Comparison of ENCODE assay signal across 16 cellular contexts in the genomic region with DNA sequence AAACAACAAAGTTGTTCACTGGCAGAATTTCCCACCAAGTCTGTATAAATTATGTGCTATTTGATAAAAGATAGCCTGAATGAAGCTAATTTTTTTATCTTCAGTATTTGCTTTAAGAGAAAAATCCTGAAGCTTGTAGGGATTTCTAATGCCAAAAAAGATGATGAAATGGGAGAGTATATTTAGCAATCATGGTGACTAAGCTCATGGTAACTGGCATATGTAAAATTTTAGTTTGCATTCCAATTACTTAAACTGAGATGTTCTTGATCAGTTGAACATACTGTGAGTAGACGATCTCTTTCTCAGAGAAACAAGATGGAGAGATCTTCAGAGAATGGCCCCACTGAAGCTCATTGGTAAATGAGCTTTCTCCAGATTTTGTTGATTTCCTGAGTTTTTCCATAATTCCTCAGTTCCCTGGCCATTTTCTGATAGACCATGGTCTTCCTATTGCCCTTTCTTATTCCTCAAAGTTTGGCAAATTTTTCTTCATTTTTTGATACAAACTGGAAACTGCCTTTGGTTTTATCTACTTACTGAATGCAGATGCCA.
DNase-seq lines count a peak whose midpoint lies in the region; ATAC-seq and TF ChIP-seq lines count a peak whose summit lies in the region.
"Had no signal": no experiment of that assay in that cellular context is flagged by ENCODE, and none has a peak within 500 bp of the region (broad histone marks: within the 10 kb centered on the region; RNA-seq: fewer than 3 reads in every experiment).

No MANE protein-coding gene starts in this region.

- H3K9me3 Mint-ChIP-seq in HFFc6: peaks cover 5% of the 10 kb centered on the region; the same call in 1 of the 2 replicates
- H3K9me3 Mint-ChIP-seq in CD8-positive, alpha-beta T cell: no peaks in the 10 kb centered on the region
- H3K9me3 Mint-ChIP-seq: activated CD4-positive, alpha-beta memory T cell treated with anti-CD3 and anti-CD28 coated beads, Interleukin-2, amount 10 ng/mL, durations not matched to agents 7 days and 5 days; dendritic cell treated with granulocyte-macrophage colony-stimulating factor and Interleukin-4, amounts not matched to agents 40 ng/mL and 50 ng/mL, for 4 days had no signal

- H3K4me3 ChIP-seq in AG04450 (ENCODE audit: low read depth, low read length) (no peak overlapping the region), foreskin fibroblast (ENCODE audit: low read depth in 1 of 2, low read length in 2 of 2) (no peak overlapping the region)
- H3K4me3 ChIP-seq in CD8-positive, alpha-beta T cell (ENCODE audit: low read depth, low read length): no peak overlapping the region

- peak overlapping the region; percentile 38 for H3K27ac Mint-ChIP-seq in HFFc6
- H3K27ac Mint-ChIP-seq in CD8-positive, alpha-beta T cell: no peak overlapping the region
- H3K27ac Mint-ChIP-seq: activated CD4-positive, alpha-beta memory T cell treated with anti-CD3 and anti-CD28 coated beads, Interleukin-2, amount 10 ng/mL, durations not matched to agents 7 days and 5 days; activated naive CD4-positive, alpha-beta T cell treated with anti-CD3 and anti-CD28 coated beads, Interleukin-2, amount 50 U/mL, for 72 hours; CD4-positive, CD25-positive, alpha-beta regulatory T cell; dendritic cell treated with granulocyte-macrophage colony-stimulating factor and Interleukin-4, amounts not matched to agents 40 ng/mL and 50 ng/mL, for 4 days; nephron progenitor cell had no signal

- H3K36me3 ChIP-seq in CD8-positive, alpha-beta T cell (ENCODE audit: insufficient read depth, low read length): no peaks in the 10 kb centered on the region

- no peak for ATAC-seq in CD8-positive, alpha-beta T cell
- ATAC-seq: left colon had no signal

- H3K4me1 Mint-ChIP-seq in HFFc6 (ENCODE audit: low read depth): peaks cover 30% of the 10 kb centered on the region
- H3K4me1 Mint-ChIP-seq in CD8-positive, alpha-beta T cell (ENCODE audit: low read depth): peaks cover 18% of the 10 kb centered on the region
- H3K4me1 Mint-ChIP-seq: nephron progenitor cell had no signal

- DNase-seq in AG04450 (ENCODE audit: low read depth, low spot score) (peak; percentile 6), HFFc6 (peak; percentile 24), SW480 (ENCODE audit: low spot score) (peak; percentile 65), foreskin fibroblast (peak; percentile 34 to 78), RPMI8226 (no peak), putamen (ENCODE audit: low spot score) (no peak), cerebellar nuclear complex (lab: John Stamatoyannopoulos, UW) (no peak)
- no peak for DNase-seq in CD8-positive, alpha-beta T cell
- DNase-seq: activated CD4-positive, alpha-beta memory T cell treated with anti-CD3 and anti-CD28 coated beads, Interleukin-2, amount 10 ng/mL, durations not matched to agents 7 days and 5 days; CD4-positive, CD25-positive, alpha-beta regulatory T cell; left colon; NCI-H1694; nephron progenitor cell; stimulated activated CD8-positive, alpha-beta memory T cell treated with anti-CD3 and anti-CD28 coated beads, Interleukin-4, amount 100 ng/mL, for 48 hours had no signal

- H3K9me3 ChIP-seq in AG04450 (ENCODE audit: control insufficient read depth, insufficient read depth, low read length): peaks cover 3% of the 10 kb centered on the region; the same call in 1 of the 2 replicates
- no peaks in the 10 kb centered on the region for H3K9me3 ChIP-seq in CD8-positive, alpha-beta T cell (ENCODE audit: low read length)

- peaks cover 18% of the 10 kb centered on the region for H3K4me1 ChIP-seq in CD8-positive, alpha-beta T cell (ENCODE audit: insufficient read depth, low read length)

- H3K27me3 Mint-ChIP-seq in HFFc6 (ENCODE audit: insufficient read depth): no peaks in the 10 kb centered on the region; the same call in none of the 2 replicates
- H3K27me3 Mint-ChIP-seq in CD8-positive, alpha-beta T cell (ENCODE audit: low read depth): no peaks in the 10 kb centered on the region

- CTCF ChIA-PET in AG04450 (lab: Charles Lee): interaction anchor here (0.6 to 6.2 kb wide), 8 partner anchors 8 to 172 kb away, joined by 3 to 48 read pairs (median 8); a partner anchor contains a TSS
- CTCF ChIA-PET in CD8-positive, alpha-beta T cell (lab: Charles Lee): interaction anchor here (1.4 to 3.2 kb wide), 3 partner anchors 12 to 77 kb away, joined by 4 to 13 read pairs (median 7); no protein-coding TSS in a partner anchor

- peaks cover 11% of the 10 kb centered on the region for H3K36me3 Mint-ChIP-seq in HFFc6 (ENCODE audit: low read depth)
- peaks cover 3% of the 10 kb centered on the region for H3K36me3 Mint-ChIP-seq in CD8-positive, alpha-beta T cell

- POLR2A ChIA-PET in AG04450 (lab: Yijun Ruan, JAX): no interaction called here
- POLR2A ChIA-PET in CD8-positive, alpha-beta T cell (lab: Charles Lee): no interaction called here

- peaks cover 4% of the 10 kb centered on the region for H3K27me3 ChIP-seq in AG04450 (ENCODE audit: control insufficient read depth, insufficient read depth, low read length)
- H3K27me3 ChIP-seq in CD8-positive, alpha-beta T cell (ENCODE audit: insufficient read depth, low read length): no peaks in the 10 kb centered on the region

- no peak for TF ChIP-seq CTCF in AG04450 (IDR thresholded peaks at IDR 0.05; ENCODE audit: low read depth, low read length)
- TF ChIP-seq CTCF in HFFc6 (IDR thresholded peaks at IDR 0.05): no peak
- TF ChIP-seq CTCF in foreskin fibroblast (IDR thresholded peaks at IDR 0.05; ENCODE audit: low read depth, low read length): no peak
- no peak for TF ChIP-seq CTCF in CD8-positive, alpha-beta T cell (IDR thresholded peaks at IDR 0.05)

- H3K27ac ChIP-seq in AG04450 (ENCODE audit: low read depth, low read length): no peak overlapping the region
- H3K27ac ChIP-seq in CD8-positive, alpha-beta T cell (ENCODE audit: low read depth, low read length): no peak overlapping the region

- intact Hi-C loops in CD8-positive, alpha-beta T cell (cut with DNase I, micrococcal nuclease): no loop called here

- H3K4me3 Mint-ChIP-seq in HFFc6: peak overlapping the region; percentile 15; the same call in 1 of the 2 replicates
- H3K4me3 Mint-ChIP-seq in CD8-positive, alpha-beta T cell: no peak overlapping the region
- H3K4me3 Mint-ChIP-seq: activated CD4-positive, alpha-beta memory T cell treated with anti-CD3 and anti-CD28 coated beads, Interleukin-2, amount 10 ng/mL, durations not matched to agents 7 days and 5 days; CD4-positive, CD25-positive, alpha-beta regulatory T cell; dendritic cell treated with granulocyte-macrophage colony-stimulating factor and Interleukin-4, amounts not matched to agents 40 ng/mL and 50 ng/mL, for 4 days; nephron progenitor cell had no signal

Comparison
In these comparisons a context has a peak if more than half of its experiments do, and no peak if none do; other contexts are left out.
1. DNase-seq: peak in AG04450 (single experiment), HFFc6 (single experiment), SW480 (single experiment) and foreskin fibroblast (2 of 2); none in CD8-positive, alpha-beta T cell (0 of 7), RPMI8226 (single experiment), putamen (single experiment) and cerebellar nuclear complex (0 of 2).